Comparison of ENCODE assay signal across 19 cellular contexts in the genomic region with DNA sequence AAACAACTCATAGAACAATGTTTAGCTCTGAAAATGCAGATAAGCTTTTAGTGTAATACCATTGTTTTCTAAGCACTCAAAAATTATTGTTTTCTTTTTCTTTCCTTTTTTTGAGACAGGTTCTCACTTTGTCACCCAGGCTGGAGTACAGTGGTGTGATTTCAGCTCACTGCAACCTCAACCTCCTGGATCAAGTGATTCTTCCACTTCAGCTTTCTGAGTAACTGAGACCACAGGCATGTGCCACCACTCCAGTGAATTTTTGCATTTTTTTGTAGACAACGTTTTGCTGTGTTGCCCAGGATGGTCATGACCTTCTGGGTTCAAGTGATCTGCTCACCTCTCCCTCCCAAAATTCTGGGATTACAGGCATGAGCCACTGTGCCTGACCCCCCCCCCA.
"Had no signal": no experiment of that assay in that cellular context is flagged by ENCODE, and none has a peak within 500 bp of the region (broad histone marks: within the 10 kb centered on the region; RNA-seq: fewer than 3 reads in every experiment).

No MANE protein-coding gene starts in this region.

- H3K36me3 ChIP-seq: esophagus squamous epithelium, neural progenitor cell, ovary, sigmoid colon had no signal

- FAIRE-seq: colon had no signal

- H3K4me3 Mint-ChIP-seq: activated CD4-positive, alpha-beta T cell treated with anti-CD3 and anti-CD28 coated beads, Interleukin-2, amount 10 ng/mL, durations not matched to agents 24 days and 14 days; activated CD8-positive, alpha-beta T cell treated with anti-CD3 and anti-CD28 coated beads, Interleukin-2, amount 10 ng/mL, durations not matched to agents 7 days and 5 days; activated naive CD8-positive, alpha-beta T cell; activated T-cell treated with anti-CD3 and anti-CD28 coated beads, Interleukin-2, amount 50 U/mL, for 72 hours; neural progenitor cell; stimulated activated naive CD8-positive, alpha-beta T cell treated with anti-CD3 and anti-CD28 coated beads, Interleukin-15, amount 100 ng/mL, for 72 hours; T-helper 17 cell; type B pancreatic cell; WTC11 had no signal

- H3K4me3 ChIP-seq: esophagus squamous epithelium, neural progenitor cell, ovary, sigmoid colon had no signal

- ATAC-seq: activated CD8-positive, alpha-beta T cell treated with anti-CD3 and anti-CD28 coated beads, Interleukin-2, amount 10 ng/mL, durations not matched to agents 7 days and 5 days; activated T-cell treated with anti-CD3 and anti-CD28 coated beads, Interleukin-2, amount 50 U/mL, for 72 hours; stimulated activated naive CD8-positive, alpha-beta T cell treated with anti-CD3 and anti-CD28 coated beads, Interleukin-15, amount 100 ng/mL, for 72 hours; T-helper 17 cell; WTC11 had no signal

- DNase-seq: activated CD4-positive, alpha-beta T cell treated with anti-CD3 and anti-CD28 coated beads, Interleukin-2, amount 10 ng/mL, durations not matched to agents 24 days and 14 days; activated CD8-positive, alpha-beta memory T cell treated with anti-CD3 and anti-CD28 coated beads, Interleukin-2, amount 50 U/mL, for 48 hours; activated CD8-positive, alpha-beta T cell treated with anti-CD3 and anti-CD28 coated beads, Interleukin-2, amount 10 ng/mL, durations not matched to agents 7 days and 5 days; activated gamma-delta T cell; activated T-cell treated with anti-CD3 and anti-CD28 coated beads, Interleukin-2, amount 50 U/mL, for 72 hours; esophagus squamous epithelium; foreskin fibroblast; glutamatergic neuron; hypothalamus; ovary; sigmoid colon; stimulated activated CD4-positive, alpha-beta T cell treated with anti-CD3 and anti-CD28 coated beads, Interleukin-1b, Interleukin-23, amount 100 ng/mL, for 48 hours; stimulated activated naive CD8-positive, alpha-beta T cell treated with anti-CD3 and anti-CD28 coated beads, Interleukin-15, amount 100 ng/mL, for 72 hours; T-helper 17 cell had no signal

- H3K9ac ChIP-seq: neural progenitor cell had no signal

- H3K4me2 ChIP-seq: neural progenitor cell had no signal

- H2AFZ ChIP-seq: neural progenitor cell had no signal

- H3K27ac Mint-ChIP-seq: activated CD4-positive, alpha-beta T cell treated with anti-CD3 and anti-CD28 coated beads, Interleukin-2, amount 10 ng/mL, durations not matched to agents 24 days and 14 days; activated CD8-positive, alpha-beta T cell treated with anti-CD3 and anti-CD28 coated beads, Interleukin-2, amount 10 ng/mL, durations not matched to agents 7 days and 5 days; activated naive CD8-positive, alpha-beta T cell; activated T-cell treated with anti-CD3 and anti-CD28 coated beads, Interleukin-2, amount 50 U/mL, for 72 hours; neural progenitor cell; stimulated activated naive CD8-positive, alpha-beta T cell treated with anti-CD3 and anti-CD28 coated beads, Interleukin-15, amount 100 ng/mL, for 72 hours; T-helper 17 cell; type B pancreatic cell; WTC11 had no signal

- H3K27ac ChIP-seq: esophagus squamous epithelium, neural progenitor cell, ovary, sigmoid colon had no signal

- H3K36me3 Mint-ChIP-seq: activated naive CD8-positive, alpha-beta T cell; neural progenitor cell; type B pancreatic cell had no signal

- H3K27me3 ChIP-seq: esophagus squamous epithelium, neural progenitor cell, ovary, sigmoid colon had no signal

- H3K9me3 ChIP-seq: esophagus squamous epithelium, ovary, sigmoid colon had no signal

- H3K9me3 Mint-ChIP-seq: activated CD4-positive, alpha-beta T cell treated with anti-CD3 and anti-CD28 coated beads, Interleukin-2, amount 10 ng/mL, durations not matched to agents 24 days and 14 days had no signal

- H3K4me1 Mint-ChIP-seq: activated CD4-positive, alpha-beta T cell treated with anti-CD3 and anti-CD28 coated beads, Interleukin-2, amount 10 ng/mL, durations not matched to agents 24 days and 14 days; stimulated activated naive CD8-positive, alpha-beta T cell treated with anti-CD3 and anti-CD28 coated beads, Interleukin-15, amount 100 ng/mL, for 72 hours; T-helper 17 cell had no signal

- H3K4me1 ChIP-seq: esophagus squamous epithelium, neural progenitor cell, sigmoid colon had no signal

- H3K27me3 Mint-ChIP-seq: activated naive CD8-positive, alpha-beta T cell; stimulated activated naive CD8-positive, alpha-beta T cell treated with anti-CD3 and anti-CD28 coated beads, Interleukin-15, amount 100 ng/mL, for 72 hours; T-helper 17 cell; type B pancreatic cell had no signal
